9 cellular contexts compared by ENCODE assay signal in the genomic region with DNA sequence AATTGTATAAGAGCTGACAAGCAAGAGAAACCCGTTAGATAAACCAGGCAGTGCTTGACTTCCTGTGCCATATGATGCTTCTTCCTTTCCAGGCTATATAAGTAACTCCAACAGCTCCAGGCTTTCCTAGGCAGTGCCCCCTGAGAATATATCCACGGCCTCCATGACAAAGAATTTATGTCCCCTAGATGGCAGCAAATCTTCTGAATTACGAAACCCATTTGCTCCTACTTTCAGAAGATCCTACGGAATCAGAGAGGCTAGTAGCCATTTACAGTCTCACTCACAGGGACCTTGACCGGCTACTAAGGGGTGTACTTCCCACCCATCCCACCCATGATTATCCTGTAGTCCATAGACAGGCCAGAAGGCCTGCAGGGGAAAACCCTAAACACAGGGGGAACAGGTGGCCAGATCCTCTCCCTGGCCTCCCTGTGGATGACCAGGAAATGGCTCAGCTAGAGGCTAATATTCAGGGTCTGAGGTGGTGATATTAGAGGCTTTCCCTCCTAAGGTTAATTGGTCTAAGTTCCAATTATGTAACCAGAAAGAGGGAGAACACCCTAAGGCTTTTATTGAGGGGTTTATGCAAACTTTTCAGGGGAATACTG.
DNase-seq lines count a peak whose midpoint lies in the region; ATAC-seq, FAIRE-seq and TF ChIP-seq lines count a peak whose summit lies in the region.
"Had no signal": no experiment of that assay in that cellular context is flagged by ENCODE, and none has a peak within 500 bp of the region (broad histone marks: within the 10 kb centered on the region; RNA-seq: fewer than 3 reads in every experiment).

No MANE protein-coding gene starts in this region.

- no peak overlapping the region for H3K27ac ChIP-seq in DOHH2 (ENCODE audit: low read depth, low read length)
- H3K27ac ChIP-seq in MM.1S (ENCODE audit: low read length): no peak overlapping the region
- no peak overlapping the region for H3K27ac ChIP-seq in mesendoderm (ENCODE audit: low read depth, low read length)

- H3F3A ChIP-seq in DOHH2 (ENCODE audit: control insufficient read depth, insufficient read depth) (no peaks in the 10 kb centered on the region), MM.1S (ENCODE audit: insufficient read depth, low read length) (no peaks in the 10 kb centered on the region)

- no peak for FAIRE-seq in bronchial epithelial cell (lab: Jason Lieb, UNC)

- H2AFZ ChIP-seq in MM.1S (ENCODE audit: low read length): no peak overlapping the region

- no peak overlapping the region for H3K4me2 ChIP-seq in DOHH2 (ENCODE audit: low read length)
- no peak overlapping the region for H3K4me2 ChIP-seq in MM.1S (ENCODE audit: low read depth, low read length)
- H3K4me2 ChIP-seq in mesendoderm (ENCODE audit: low read length): no peak overlapping the region

- no CpG with 5 or more reads among the region's 5 CpGs for WGBS in mesendoderm (ENCODE audit: extremely low coverage, insufficient coverage, low lambda C conversion rate)

- H3K79me2 ChIP-seq in DOHH2 (ENCODE audit: control insufficient read depth, low read length): no peaks in the 10 kb centered on the region
- no peaks in the 10 kb centered on the region for H3K79me2 ChIP-seq in MM.1S (ENCODE audit: low read length)
- no peaks in the 10 kb centered on the region for H3K79me2 ChIP-seq in mesendoderm (ENCODE audit: control insufficient read depth, insufficient read depth, low read length)

- no peak overlapping the region for H2BK120ac ChIP-seq in mesendoderm (ENCODE audit: low read depth, low read length)

- TF ChIP-seq CTCF in DOHH2 (IDR thresholded peaks at IDR 0.05; ENCODE audit: low read depth, low read length, poor library complexity, severe bottlenecking) (peak; percentile 43), MM.1S (IDR thresholded peaks at IDR 0.05; ENCODE audit: low read length) (peak; percentile 47), bronchial epithelial cell (IDR thresholded peaks at IDR 0.05; ENCODE audit: insufficient read depth, low read length, severe bottlenecking) (peak; percentile 35)

- H3K4me3 ChIP-seq in DOHH2 (ENCODE audit: low read length) (no peak overlapping the region), MM.1S (ENCODE audit: low read length) (no peak overlapping the region), bronchial epithelial cell (ENCODE audit: low read depth, low read length) (no peak overlapping the region), mesendoderm (ENCODE audit: low read length) (no peak overlapping the region)

- H3K79me1 ChIP-seq in mesendoderm (ENCODE audit: low read length): no peaks in the 10 kb centered on the region

- no peaks in the 10 kb centered on the region for H3K36me3 ChIP-seq in DOHH2 (ENCODE audit: control insufficient read depth, low read length)
- H3K36me3 ChIP-seq in MM.1S (replicated peaks; ENCODE audit: insufficient read depth, low read length): no peaks in the 10 kb centered on the region
- H3K36me3 ChIP-seq in bronchial epithelial cell (ENCODE audit: control insufficient read depth, insufficient read depth, low read length): no peaks in the 10 kb centered on the region
- H3K36me3 ChIP-seq in mesendoderm (ENCODE audit: control insufficient read depth, insufficient read depth, low read length): no peaks in the 10 kb centered on the region

- no peaks in the 10 kb centered on the region for H4K20me1 ChIP-seq in DOHH2 (ENCODE audit: control insufficient read depth, insufficient read depth, low read depth, low read length)
- H4K20me1 ChIP-seq in MM.1S (ENCODE audit: insufficient read depth, low read length): no peaks in the 10 kb centered on the region

- H3K4ac ChIP-seq in mesendoderm (ENCODE audit: low read depth, low read length): no peak overlapping the region

- H3K23ac ChIP-seq in mesendoderm (ENCODE audit: low read length): no peak overlapping the region

- DNase-seq in MM.1S: peak; percentile 55
- DNase-seq in bronchial epithelial cell (ENCODE audit: low read depth): peak; percentile 19
- DNase-seq in mesendoderm: peak; percentile 79
- no peak for DNase-seq in stimulated activated CD4-positive, alpha-beta T cell treated with anti-CD3 and anti-CD28 coated beads, Interleukin-2, amount 100 ng/mL, for 48 hours
- DNase-seq in NCI-H226: no peak
- DNase-seq: islet precursor cell had no signal

- ATAC-seq in GM21737 (IDR thresholded peaks at IDR 0.05; ENCODE audit: unreplicated experiment) (no peak), GM21381 (IDR thresholded peaks at IDR 0.05; ENCODE audit: unreplicated experiment) (no peak)

- H2BK5ac ChIP-seq in mesendoderm (ENCODE audit: low read length): no peak overlapping the region

- no peak overlapping the region for H3K18ac ChIP-seq in mesendoderm (ENCODE audit: low read length)

- H3K9me2 ChIP-seq in DOHH2 (replicated peaks; ENCODE audit: control insufficient read depth, low read length) (no peaks in the 10 kb centered on the region), MM.1S (replicated peaks; ENCODE audit: insufficient read depth, low read length) (no peaks in the 10 kb centered on the region)

- H3K56ac ChIP-seq in mesendoderm (ENCODE audit: low read length): no peak overlapping the region

- H3K9me3 ChIP-seq in DOHH2 (ENCODE audit: control insufficient read depth, insufficient read depth, low read length): no peaks in the 10 kb centered on the region
- H3K9me3 ChIP-seq in MM.1S (replicated peaks; ENCODE audit: insufficient read depth, low read length): no peaks in the 10 kb centered on the region

- H3K4me1 ChIP-seq in DOHH2 (ENCODE audit: control insufficient read depth, low read length) (peaks cover 2% of the 10 kb centered on the region; the same call in 1 of the 2 replicates), MM.1S (ENCODE audit: low read length) (peaks cover under 1% of the 10 kb centered on the region), mesendoderm (ENCODE audit: control insufficient read depth, low read depth, low read length) (peaks cover 3% of the 10 kb centered on the region)

- H4K8ac ChIP-seq in mesendoderm (ENCODE audit: low read depth, low read length): peak overlapping the region; percentile 88

- H4K5ac ChIP-seq in mesendoderm (ENCODE audit: low read length): no peak overlapping the region

- no peak overlapping the region for H2BK15ac ChIP-seq in mesendoderm (replicated peaks; ENCODE audit: low read depth)

- H2AK5ac ChIP-seq in mesendoderm (ENCODE audit: low read length): no peak overlapping the region

- peaks cover 4% of the 10 kb centered on the region for H3K27me3 ChIP-seq in DOHH2 (ENCODE audit: control insufficient read depth, low read length)
- no peaks in the 10 kb centered on the region for H3K27me3 ChIP-seq in MM.1S (replicated peaks; ENCODE audit: insufficient read depth, low read length)
- no peaks in the 10 kb centered on the region for H3K27me3 ChIP-seq in bronchial epithelial cell (ENCODE audit: control insufficient read depth, insufficient read depth, low read length)
- H3K27me3 ChIP-seq in mesendoderm (ENCODE audit: insufficient read depth, low read length, poor library complexity): no peaks in the 10 kb centered on the region

- H3K9ac ChIP-seq in MM.1S (ENCODE audit: low read length) (no peak overlapping the region), mesendoderm (ENCODE audit: low read length) (no peak overlapping the region)

Comparison
In these comparisons a context has a peak if more than half of its experiments do, and no peak if none do; other contexts are left out.
1. DNase-seq: peak in MM.1S (single experiment), bronchial epithelial cell (single experiment) and mesendoderm (single experiment); none in stimulated activated CD4-positive, alpha-beta T cell treated with anti-CD3 and anti-CD28 coated beads, Interleukin-2, amount 100 ng/mL, for 48 hours (0 of 2) and NCI-H226 (single experiment).
2. Peak in every context shown above with its lines, with median percentiles within 50 percentile points of each other: CTCF ChIP-seq.